In the genomic region with DNA sequence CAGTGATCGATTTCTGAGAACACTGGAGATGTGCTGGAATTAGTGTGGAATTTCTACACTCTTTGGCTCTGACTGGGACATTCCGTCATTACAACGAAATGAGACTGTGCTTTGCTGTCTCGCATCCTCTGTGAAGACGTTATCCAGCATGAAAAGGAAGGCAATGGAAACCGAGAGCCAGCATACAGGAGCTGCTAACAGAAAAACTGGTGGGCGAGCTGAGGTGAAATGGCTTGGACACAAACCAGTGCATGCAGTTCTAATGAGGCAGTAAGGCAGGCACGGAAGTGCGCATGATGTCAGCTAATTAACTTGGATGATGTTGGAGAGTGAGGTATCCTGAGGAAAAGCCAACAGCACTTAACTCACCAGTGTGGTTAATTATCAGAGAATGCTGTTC, we compare ENCODE assay signal across 18 cellular contexts.
DNase-seq lines count a peak whose midpoint lies in the region; ATAC-seq and TF ChIP-seq lines count a peak whose summit lies in the region.
"Had no signal": no experiment of that assay in that cellular context is flagged by ENCODE, and none has a peak within 500 bp of the region (broad histone marks: within the 10 kb centered on the region; RNA-seq: fewer than 3 reads in every experiment).

No MANE protein-coding gene starts in this region.

- no peaks in the 10 kb centered on the region for H3F3A ChIP-seq in neural progenitor cell (ENCODE audit: low read depth)

- peaks cover 6% of the 10 kb centered on the region for H3K27me3 Mint-ChIP-seq in neural progenitor cell (ENCODE audit: insufficient read depth, low read depth)
- H3K27me3 Mint-ChIP-seq: dendritic cell treated with granulocyte-macrophage colony-stimulating factor and Interleukin-4, amounts not matched to agents 40 ng/mL and 50 ng/mL, for 4 days had no signal

- DNase-seq in Ammon's horn (ENCODE audit: low spot score) (peak; percentile 40), NCI-H69 (lab: John Stamatoyannopoulos, UW) (peak; percentile 17), fibroblast of gingiva (ENCODE audit: low read depth) (peak; percentile 18), neural progenitor cell (ENCODE audit: low spot score) (no peak), cortex of kidney (lab: John Stamatoyannopoulos, UW) (no peak), SW 1271 (lab: John Stamatoyannopoulos, UW) (no peak)
- DNase-seq: activated CD4-positive, alpha-beta T cell treated with anti-CD3 and anti-CD28 coated beads, Interleukin-2, amount 50 U/mL, for 4 hours; BE2C; foreskin melanocyte; HFFc6; NCI-H1930; NCI-H748 treated with DMSO at 0.1 percent for 48 hours; T1000 had no signal

- no peak for TF ChIP-seq CTCF in neural progenitor cell (IDR thresholded peaks at IDR 0.05)

- H3K79me2 ChIP-seq in neural progenitor cell (ENCODE audit: low read depth), result no peaks in the 10 kb centered on the region

- H3K27ac Mint-ChIP-seq in neural progenitor cell, result peak overlapping the region; percentile 16
- H3K27ac Mint-ChIP-seq: dendritic cell treated with granulocyte-macrophage colony-stimulating factor and Interleukin-4, amounts not matched to agents 40 ng/mL and 50 ng/mL, for 4 days; HFFc6 had no signal

- no peak overlapping the region for H3K4me3 Mint-ChIP-seq in neural progenitor cell
- H3K4me3 Mint-ChIP-seq: dendritic cell treated with granulocyte-macrophage colony-stimulating factor and Interleukin-4, amounts not matched to agents 40 ng/mL and 50 ng/mL, for 4 days; HFFc6 had no signal

- H2AFZ ChIP-seq in neural progenitor cell (replicated peaks), result peak overlapping the region; percentile 81

- no peaks in the 10 kb centered on the region for H3K36me3 Mint-ChIP-seq in neural progenitor cell

- H3K4me1 ChIP-seq in neural progenitor cell, result peaks cover 2% of the 10 kb centered on the region
- H3K4me1 ChIP-seq: BE2C had no signal

- no peaks in the 10 kb centered on the region for H3K9me3 ChIP-seq in neural progenitor cell (ENCODE audit: low read depth)
- H3K9me3 ChIP-seq: BE2C, mucosa of descending colon, thoracic aorta had no signal

- no peaks in the 10 kb centered on the region for H3K27me3 ChIP-seq in neural progenitor cell
- H3K27me3 ChIP-seq: BE2C had no signal

- no peaks in the 10 kb centered on the region for H4K20me1 ChIP-seq in neural progenitor cell (ENCODE audit: low read depth)

- H3K4me3 ChIP-seq in neural progenitor cell, result no peak overlapping the region
- H3K4me3 ChIP-seq: mucosa of descending colon, thoracic aorta had no signal

- peaks cover 5% of the 10 kb centered on the region for H3K9me3 Mint-ChIP-seq in neural progenitor cell
- H3K9me3 Mint-ChIP-seq: dendritic cell treated with granulocyte-macrophage colony-stimulating factor and Interleukin-4, amounts not matched to agents 40 ng/mL and 50 ng/mL, for 4 days had no signal

- H3K4me2 ChIP-seq in neural progenitor cell, result no peak overlapping the region

- H3K27ac ChIP-seq in neural progenitor cell, result no peak overlapping the region
- H3K27ac ChIP-seq: thoracic aorta had no signal

- ATAC-seq in GM21423 (IDR thresholded peaks at IDR 0.05; ENCODE audit: unreplicated experiment) (no peak), GM19452 (IDR thresholded peaks at IDR 0.05; ENCODE audit: unreplicated experiment) (no peak)
- ATAC-seq: mucosa of descending colon had no signal

- peaks cover 23% of the 10 kb centered on the region for H3K4me1 Mint-ChIP-seq in neural progenitor cell

- H3K36me3 ChIP-seq in neural progenitor cell, result no peaks in the 10 kb centered on the region
- H3K36me3 ChIP-seq: BE2C, thoracic aorta had no signal

- no peak overlapping the region for H3K9ac ChIP-seq in neural progenitor cell

Comparison
In these comparisons a context has a peak if more than half of its experiments do, and no peak if none do; other contexts are left out.
1. DNase-seq: peak in Ammon's horn (single experiment), NCI-H69 (single experiment) and fibroblast of gingiva (single experiment); none in neural progenitor cell (single experiment), cortex of kidney (single experiment) and SW 1271 (0 of 2).